In genomic region chr2:232116839-232117238, GRCh38 we compare ENCODE assay signal across 19 cellular contexts.
DNase-seq lines count a peak whose midpoint lies in the region; ATAC-seq and TF ChIP-seq lines count a peak whose summit lies in the region.
"Had no signal": no experiment of that assay in that cellular context is flagged by ENCODE, and none has a peak within 500 bp of the region (broad histone marks: within the 10 kb centered on the region; RNA-seq: fewer than 3 reads in every experiment).

No MANE protein-coding gene starts in this region.

- no peaks in the 10 kb centered on the region for H4K20me1 ChIP-seq in OCI-LY1 (ENCODE audit: insufficient read depth, low read length)

- H3K9me3 Mint-ChIP-seq in activated CD4-positive, alpha-beta T cell treated with anti-CD3 and anti-CD28 coated beads for 36 hours (ENCODE audit: low read depth), result peaks cover 6% of the 10 kb centered on the region
- peaks cover 0 to 2% (median 0%) of the 10 kb centered on the region in 7 donors for H3K9me3 Mint-ChIP-seq in CD4-positive, CD25-positive, alpha-beta regulatory T cell
- no peaks in the 10 kb centered on the region for H3K9me3 Mint-ChIP-seq in stimulated activated naive B cell treated with anti-CD40 and anti-IgM and Interleukin-4, amounts not matched to agents 10 μg/mL and 1 μg/mL and 100 μg/mL, for 72 hours

- peaks cover 12% of the 10 kb centered on the region for H3K36me3 Mint-ChIP-seq in activated CD4-positive, alpha-beta T cell treated with anti-CD3 and anti-CD28 coated beads for 36 hours (ENCODE audit: low read depth)
- H3K36me3 Mint-ChIP-seq in CD4-positive, CD25-positive, alpha-beta regulatory T cell, result peaks cover 29% of the 10 kb centered on the region
- peaks cover 22 to 36% of the 10 kb centered on the region in 2 donors for H3K36me3 Mint-ChIP-seq in stimulated activated naive B cell treated with anti-CD40 and anti-IgM and Interleukin-4, amounts not matched to agents 10 μg/mL and 1 μg/mL and 100 μg/mL, for 72 hours

- no peaks in the 10 kb centered on the region for H3K27me3 Mint-ChIP-seq in activated CD4-positive, alpha-beta T cell treated with anti-CD3 and anti-CD28 coated beads for 36 hours
- no peaks in the 10 kb centered on the region for H3K27me3 Mint-ChIP-seq in CD4-positive, CD25-positive, alpha-beta regulatory T cell
- no peaks in the 10 kb centered on the region for H3K27me3 Mint-ChIP-seq in stimulated activated naive B cell treated with anti-CD40 and anti-IgM and Interleukin-4, amounts not matched to agents 10 μg/mL and 1 μg/mL and 100 μg/mL, for 72 hours
- H3K27me3 Mint-ChIP-seq: CD8-positive, alpha-beta memory T cell had no signal

- no peak overlapping the region for H3K4me2 ChIP-seq in OCI-LY1 (ENCODE audit: low read length)

- H3K4me3 Mint-ChIP-seq in activated CD4-positive, alpha-beta T cell treated with anti-CD3 and anti-CD28 coated beads for 36 hours, result no peak overlapping the region
- no peak overlapping the region for H3K4me3 Mint-ChIP-seq in CD4-positive, CD25-positive, alpha-beta regulatory T cell
- H3K4me3 Mint-ChIP-seq in stimulated activated naive B cell treated with anti-CD40 and anti-IgM and Interleukin-4, amounts not matched to agents 10 μg/mL and 1 μg/mL and 100 μg/mL, for 72 hours, result no peak overlapping the region
- H3K4me3 Mint-ChIP-seq: CD8-positive, alpha-beta memory T cell had no signal

- intact Hi-C loops in activated CD4-positive, alpha-beta T cell treated with anti-CD3 and anti-CD28 coated beads for 36 hours (cut with DNase I, micrococcal nuclease), result no loop called here

- H3K4me1 Mint-ChIP-seq in activated CD4-positive, alpha-beta T cell treated with anti-CD3 and anti-CD28 coated beads for 36 hours, result peaks cover 26% of the 10 kb centered on the region
- peaks cover 24 to 29% (median 27%) of the 10 kb centered on the region in 4 donors for H3K4me1 Mint-ChIP-seq in CD4-positive, CD25-positive, alpha-beta regulatory T cell
- peaks cover 9 to 12% of the 10 kb centered on the region in 2 donors for H3K4me1 Mint-ChIP-seq in stimulated activated naive B cell treated with anti-CD40 and anti-IgM and Interleukin-4, amounts not matched to agents 10 μg/mL and 1 μg/mL and 100 μg/mL, for 72 hours

- no peaks in the 10 kb centered on the region for H3K9me2 ChIP-seq in OCI-LY1 (ENCODE audit: low read depth, low read length)

- H3F3A ChIP-seq in OCI-LY1 (ENCODE audit: insufficient read depth, low read length), result no peaks in the 10 kb centered on the region

- no peak for TF ChIP-seq CTCF in OCI-LY1 (IDR thresholded peaks at IDR 0.05; ENCODE audit: low read length)

- no peak overlapping the region for H3K27ac ChIP-seq in CD4-positive, CD25-positive, alpha-beta regulatory T cell (ENCODE audit: insufficient read depth, low read length, poor library complexity, severe bottlenecking)
- peak overlapping the region; percentile 25 for H3K27ac ChIP-seq in OCI-LY1 (ENCODE audit: low read depth, low read length, poor library complexity, severe bottlenecking)
- H3K27ac ChIP-seq: BLaER1 treated with 17β-estradiol and CSF1 and Interleukin-3, amounts not matched to agents 10 nM and 100 nM; HL-60 had no signal

- CTCF ChIA-PET in activated CD4-positive, alpha-beta T cell treated with anti-CD3 and anti-CD28 coated beads for 36 hours (lab: Charles Lee), result interaction anchor here (0.7 to 1.2 kb wide), 2 partner anchors 204 to 216 kb away, joined by 3 read pairs; no protein-coding TSS in a partner anchor

- POLR2A ChIA-PET in activated CD4-positive, alpha-beta T cell treated with anti-CD3 and anti-CD28 coated beads for 36 hours (lab: Charles Lee), result no interaction called here

- no peak overlapping the region for H3K9ac ChIP-seq in OCI-LY1 (ENCODE audit: low read length)
- H3K9ac ChIP-seq: BLaER1 treated with 17β-estradiol and CSF1 and Interleukin-3, amounts not matched to agents 10 nM and 100 nM had no signal

- no peaks in the 10 kb centered on the region for H3K79me2 ChIP-seq in OCI-LY1 (ENCODE audit: insufficient read depth, low read length)

- peak; percentile 23 for ATAC-seq in activated CD4-positive, alpha-beta T cell treated with anti-CD3 and anti-CD28 coated beads for 36 hours
- no peak for ATAC-seq in CD4-positive, CD25-positive, alpha-beta regulatory T cell (ENCODE audit: low read depth in 2 of 2)
- peak; percentile 78 to 88 for ATAC-seq in stimulated activated naive B cell treated with anti-CD40 and anti-IgM and Interleukin-4, amounts not matched to agents 10 μg/mL and 1 μg/mL and 100 μg/mL, for 72 hours (replicated peaks)
- no peak for ATAC-seq in HG03196 (IDR thresholded peaks at IDR 0.05; ENCODE audit: unreplicated experiment)
- ATAC-seq: K562 had no signal

- peaks cover 4% of the 10 kb centered on the region for H3K4me1 ChIP-seq in CD4-positive, CD25-positive, alpha-beta regulatory T cell (ENCODE audit: control insufficient read depth, insufficient read depth, low read length, poor library complexity, severe bottlenecking)
- H3K4me1 ChIP-seq in OCI-LY1 (ENCODE audit: insufficient read depth, low read length, severe bottlenecking), result peaks cover 9% of the 10 kb centered on the region
- H3K4me1 ChIP-seq: HAP-1 had no signal

- no peak for DNase-seq in activated CD4-positive, alpha-beta T cell treated with anti-CD3 and anti-CD28 coated beads for 36 hours
- no peak for DNase-seq in activated CD4-positive, alpha-beta T cell treated with anti-CD3 and anti-CD28 coated beads for 1 hour
- no peak for DNase-seq in CD4-positive, CD25-positive, alpha-beta regulatory T cell
- no peak for DNase-seq in stimulated activated naive B cell treated with anti-CD40 and anti-IgM and Interleukin-4, amounts not matched to agents 10 μg/mL and 1 μg/mL and 100 μg/mL, for 72 hours
- no peak for DNase-seq in stimulated activated CD4-positive, alpha-beta T cell treated with anti-CD3 and anti-CD28 coated beads, Interleukin-2, amount 100 ng/mL, for 24 hours
- DNase-seq: 8988T; CD8-positive, alpha-beta memory T cell; COR-L47; DMS 273 treated with DMSO at 0.1 percent for 48 hours; DMS53; DND-41; EL; IMR-90 had no signal

- no peak overlapping the region for H3K4me3 ChIP-seq in CD4-positive, CD25-positive, alpha-beta regulatory T cell (ENCODE audit: low read depth, low read length)
- no peak overlapping the region for H3K4me3 ChIP-seq in OCI-LY1 (ENCODE audit: low read depth, low read length, poor library complexity, severe bottlenecking)
- H3K4me3 ChIP-seq: BLaER1 treated with 17β-estradiol and CSF1 and Interleukin-3, amounts not matched to agents 10 nM and 100 nM; HAP-1; K562 had no signal

- no peaks in the 10 kb centered on the region for H3K27me3 ChIP-seq in CD4-positive, CD25-positive, alpha-beta regulatory T cell (ENCODE audit: control insufficient read depth, insufficient read depth, low read length)
- H3K27me3 ChIP-seq in OCI-LY1 (ENCODE audit: insufficient read depth, low read length), result no peaks in the 10 kb centered on the region
- H3K27me3 ChIP-seq: BLaER1 treated with 17β-estradiol and CSF1 and Interleukin-3, amounts not matched to agents 10 nM and 100 nM had no signal

- H3K36me3 ChIP-seq in CD4-positive, CD25-positive, alpha-beta regulatory T cell (ENCODE audit: control insufficient read depth, insufficient read depth, low read length), result no peaks in the 10 kb centered on the region
- no peaks in the 10 kb centered on the region for H3K36me3 ChIP-seq in OCI-LY1 (ENCODE audit: insufficient read depth, low read length)
- H3K36me3 ChIP-seq: HAP-1 had no signal

- H2AFZ ChIP-seq in OCI-LY1 (ENCODE audit: low read length), result no peak overlapping the region

- no peak overlapping the region for H3K27ac Mint-ChIP-seq in activated CD4-positive, alpha-beta T cell treated with anti-CD3 and anti-CD28 coated beads for 36 hours
- H3K27ac Mint-ChIP-seq in CD4-positive, CD25-positive, alpha-beta regulatory T cell, result peak overlapping the region; percentile 39 to 72 (median 39)
- H3K27ac Mint-ChIP-seq in stimulated activated naive B cell treated with anti-CD40 and anti-IgM and Interleukin-4, amounts not matched to agents 10 μg/mL and 1 μg/mL and 100 μg/mL, for 72 hours, result no peak overlapping the region

- H3K9me3 ChIP-seq in CD4-positive, CD25-positive, alpha-beta regulatory T cell (ENCODE audit: control insufficient read depth in 2 of 2, low read length in 2 of 2), result no peaks in the 10 kb centered on the region
- no peaks in the 10 kb centered on the region for H3K9me3 ChIP-seq in OCI-LY1 (ENCODE audit: low read length)
- H3K9me3 ChIP-seq: HAP-1 had no signal

Comparison
In these comparisons a context has a peak if more than half of its experiments do, and no peak if none do; other contexts are left out.
1. ATAC-seq: peak in activated CD4-positive, alpha-beta T cell treated with anti-CD3 and anti-CD28 coated beads for 36 hours (single experiment) and stimulated activated naive B cell treated with anti-CD40 and anti-IgM and Interleukin-4, amounts not matched to agents 10 μg/mL and 1 μg/mL and 100 μg/mL, for 72 hours (2 of 2); none in CD4-positive, CD25-positive, alpha-beta regulatory T cell (0 of 2) and HG03196 (single experiment).
2. H3K27ac Mint-ChIP-seq: peak in CD4-positive, CD25-positive, alpha-beta regulatory T cell (3 of 3); none in activated CD4-positive, alpha-beta T cell treated with anti-CD3 and anti-CD28 coated beads for 36 hours (single experiment) and stimulated activated naive B cell treated with anti-CD40 and anti-IgM and Interleukin-4, amounts not matched to agents 10 μg/mL and 1 μg/mL and 100 μg/mL, for 72 hours (single experiment).